Comparison of ENCODE assay signal across 12 cellular contexts in genomic region chr12:24705741-24706358, GRCh38.
A peak's percentile ranks its signal among the peaks of the same experiment; 100 is the strongest.
DNase-seq lines count a peak whose midpoint lies in the region; ATAC-seq, FAIRE-seq and TF ChIP-seq lines count a peak whose summit lies in the region.
"Had no signal": no experiment of that assay in that cellular context is flagged by ENCODE, and none has a peak within 500 bp of the region (broad histone marks: within the 10 kb centered on the region; RNA-seq: fewer than 3 reads in every experiment).

No MANE protein-coding gene starts in this region.

- TF ChIP-seq EP300 in HepG2 (IDR thresholded peaks at IDR 0.05; ENCODE audit: low read depth in 2 of 2, low read length in 2 of 2) (no peak), HepG2 (CRISPR knock-in tag; IDR thresholded peaks at IDR 0.05; ENCODE audit: borderline replicate concordance) (no peak), transverse colon (IDR thresholded peaks at IDR 0.05; ENCODE audit: low read depth) (no peak)

- H3K9me3 ChIP-seq in liver (ENCODE audit: control insufficient read depth in 4 of 4, low read length in 3 of 4) (no peaks in the 10 kb centered on the region), HepG2 (ENCODE audit: low read length) (no peaks in the 10 kb centered on the region), transverse colon (no peaks in the 10 kb centered on the region)

- no peak for TF ChIP-seq RAD21 in liver (IDR thresholded peaks at IDR 0.05)
- no peak for TF ChIP-seq RAD21 in HepG2 (CRISPR knock-in tag; IDR thresholded peaks at IDR 0.05)

- no peaks in the 10 kb centered on the region for H3K27me3 Mint-ChIP-seq in activated T-helper 2 cell treated with anti-CD3 and anti-CD28 coated beads, Interferon-gamma antibody, Interleukin-2, Interleukin-4, amounts not matched to agents 10 μg/mL and 5 μg/mL and 100 μg/mL, durations not matched to agents 14 hours and 24 hours and 36 hours (ENCODE audit: low read depth)
- H3K27me3 Mint-ChIP-seq: activated naive CD8-positive, alpha-beta T cell; CD4-positive, alpha-beta T cell had no signal

- H3K4me3 ChIP-seq in liver (ENCODE audit: low read depth in 1 of 3, low read length in 3 of 3): no peak overlapping the region
- no peak overlapping the region for H3K4me3 ChIP-seq in HepG2 (replicated peaks in 1 of 3; ENCODE audit: insufficient read depth in 1 of 3, low read depth in 2 of 3, low read length in 3 of 3)
- no peak overlapping the region for H3K4me3 ChIP-seq in transverse colon

- POLR2A ChIA-PET in HepG2 (lab: Yijun Ruan, JAX): no interaction called here

- FAIRE-seq in HepG2 (lab: Jason Lieb, UNC): no peak

- H3K9ac ChIP-seq in liver (ENCODE audit: low read depth in 1 of 2, low read length in 2 of 2) (no peak overlapping the region), HepG2 (ENCODE audit: insufficient read depth, low read depth, low read length) (no peak overlapping the region)

- H3K27ac ChIP-seq in liver (ENCODE audit: low read depth in 1 of 2, low read length in 2 of 2): no peak overlapping the region
- no peak overlapping the region for H3K27ac ChIP-seq in HepG2 (ENCODE audit: extremely low read length, insufficient read depth, low read length)
- H3K27ac ChIP-seq in transverse colon: no peak overlapping the region

- H3K4me3 Mint-ChIP-seq in activated T-helper 2 cell treated with anti-CD3 and anti-CD28 coated beads, Interferon-gamma antibody, Interleukin-2, Interleukin-4, amounts not matched to agents 10 μg/mL and 5 μg/mL and 100 μg/mL, durations not matched to agents 14 hours and 24 hours and 36 hours (ENCODE audit: low read depth): no peak overlapping the region
- H3K4me3 Mint-ChIP-seq: activated naive CD8-positive, alpha-beta T cell; CD4-positive, alpha-beta T cell had no signal

- H3K9me3 Mint-ChIP-seq in activated T-helper 2 cell treated with anti-CD3 and anti-CD28 coated beads, Interferon-gamma antibody, Interleukin-2, Interleukin-4, amounts not matched to agents 10 μg/mL and 5 μg/mL and 100 μg/mL, durations not matched to agents 14 hours and 24 hours and 36 hours: no peaks in the 10 kb centered on the region
- H3K9me3 Mint-ChIP-seq: CD4-positive, alpha-beta T cell had no signal

- peaks cover 13% of the 10 kb centered on the region for H3K4me1 Mint-ChIP-seq in activated T-helper 2 cell treated with anti-CD3 and anti-CD28 coated beads, Interferon-gamma antibody, Interleukin-2, Interleukin-4, amounts not matched to agents 10 μg/mL and 5 μg/mL and 100 μg/mL, durations not matched to agents 14 hours and 24 hours and 36 hours (ENCODE audit: low read depth)

- no peaks in the 10 kb centered on the region for H3K79me2 ChIP-seq in HepG2 (ENCODE audit: insufficient read depth, low read length)

- H3K36me3 Mint-ChIP-seq in activated T-helper 2 cell treated with anti-CD3 and anti-CD28 coated beads, Interferon-gamma antibody, Interleukin-2, Interleukin-4, amounts not matched to agents 10 μg/mL and 5 μg/mL and 100 μg/mL, durations not matched to agents 14 hours and 24 hours and 36 hours (ENCODE audit: low read depth): no peaks in the 10 kb centered on the region
- H3K36me3 Mint-ChIP-seq: activated naive CD8-positive, alpha-beta T cell had no signal

- in situ Hi-C loops in HepG2 (cut with HindIII; ENCODE audit: extremely low pct_ligation_motif_present, low pct_unique_long_range_greater_than_20kb) (no loop called here), transverse colon (cut with MboI; ENCODE audit: low pct_ligation_motif_present in 1 of 4, low pct_unique_long_range_greater_than_20kb in 1 of 4, low sequenced_read_pairs in 3 of 4) (no loop called here)

- H3K36me3 ChIP-seq in liver (ENCODE audit: control insufficient read depth in 4 of 4, insufficient read depth in 3 of 4, low read depth in 1 of 4, low read length in 3 of 4): no peaks in the 10 kb centered on the region
- no peaks in the 10 kb centered on the region for H3K36me3 ChIP-seq in HepG2 (replicated peaks in 1 of 2; ENCODE audit: control insufficient read depth in 1 of 2, insufficient read depth in 2 of 2, low read length in 2 of 2)
- H3K36me3 ChIP-seq in transverse colon: no peaks in the 10 kb centered on the region

- DNase-seq in HepG2 (ENCODE audit: low spot score) (no peak), RPMI8226 (peak; percentile 77), transverse colon (peak; percentile 27), erythroblast (lab: John Stamatoyannopoulos, UW) (no peak), RKO (ENCODE audit: low spot score) (no peak)
- no peak for DNase-seq in activated T-helper 2 cell treated with anti-CD3 and anti-CD28 coated beads, Interferon-gamma antibody, Interleukin-2, Interleukin-4, amounts not matched to agents 10 μg/mL and 5 μg/mL and 100 μg/mL, durations not matched to agents 14 hours and 24 hours and 36 hours (ENCODE audit: low spot score)
- DNase-seq: CD4-positive, alpha-beta T cell; left cardiac atrium; NCI-H1436 treated with DMSO at 0.1 percent for 48 hours had no signal

- ATAC-seq in HepG2 (no peak), HG02973 (IDR thresholded peaks at IDR 0.05; ENCODE audit: unreplicated experiment) (peak; percentile 100)

- 59% methylated on average over 4 of the region's 4 CpGs for WGBS in liver
- 35% methylated on average over 4 of the region's 4 CpGs for WGBS in HepG2 (ENCODE audit: low lambda C conversion rate)
- WGBS in transverse colon (ENCODE audit: low coverage in 1 of 2), 2 donors: 47 to 50% methylated on average over 4 of the region's 4 CpGs

- CTCF ChIA-PET in HepG2 (lab: Yijun Ruan, JAX; ENCODE audit: low intra/inter-chr PET ratio, low total read pairs): no interaction called here

- H3K4me2 ChIP-seq in HepG2 (ENCODE audit: low read depth, low read length): no peak overlapping the region

- TF ChIP-seq CTCF in liver (IDR thresholded peaks at IDR 0.05; ENCODE audit: low read depth, low read length, missing input control) (no peak), HepG2 (CRISPR knock-in tag; IDR thresholded peaks at IDR 0.05) (no peak), transverse colon (IDR thresholded peaks at IDR 0.05) (no peak)

- TF ChIP-seq POLR2A in HepG2 (IDR thresholded peaks at IDR 0.05; ENCODE audit: insufficient read depth in 1 of 2, low read depth in 2 of 2, low read length in 2 of 2): no peak
- no peak for TF ChIP-seq POLR2A in transverse colon (IDR thresholded peaks at IDR 0.05)
- no peak for TF ChIP-seq POLR2A in erythroblast (IDR thresholded peaks at IDR 0.05; ENCODE audit: low read length)

- no TSS peak for BruUV-seq in HepG2 (replicated peaks; lab: Mats Ljungman, UMichigan)

- H3K4me1 ChIP-seq in liver (ENCODE audit: control insufficient read depth in 4 of 4, insufficient read depth in 4 of 4, low read length in 3 of 4) (no peaks in the 10 kb centered on the region), HepG2 (ENCODE audit: insufficient read depth, low read length) (no peaks in the 10 kb centered on the region), transverse colon (no peaks in the 10 kb centered on the region)

- no peak overlapping the region for H2AFZ ChIP-seq in HepG2 (ENCODE audit: low read length)

- intact Hi-C loops in HepG2 (cut with micrococcal nuclease; ENCODE audit: unreplicated experiment) (no loop called here), transverse colon (cut with DNase I; ENCODE audit: low total_unique reads) (loop anchor here (5.0 kb wide), 1 partner anchor 1899 kb away; no protein-coding TSS in a partner anchor)
- intact Hi-C loops in activated T-helper 2 cell treated with anti-CD3 and anti-CD28 coated beads, Interferon-gamma antibody, Interleukin-2, Interleukin-4, amounts not matched to agents 10 μg/mL and 5 μg/mL and 100 μg/mL, durations not matched to agents 14 hours and 24 hours and 36 hours (cut with micrococcal nuclease): loop anchor here (5.0 kb wide), 2 partner anchors 196 to 346 kb away; a partner anchor contains a TSS

- H3K27ac Mint-ChIP-seq in activated T-helper 2 cell treated with anti-CD3 and anti-CD28 coated beads, Interferon-gamma antibody, Interleukin-2, Interleukin-4, amounts not matched to agents 10 μg/mL and 5 μg/mL and 100 μg/mL, durations not matched to agents 14 hours and 24 hours and 36 hours: no peak overlapping the region
- H3K27ac Mint-ChIP-seq: activated naive CD8-positive, alpha-beta T cell; CD4-positive, alpha-beta T cell had no signal

- no peaks in the 10 kb centered on the region for H3K27me3 ChIP-seq in liver (ENCODE audit: control insufficient read depth in 4 of 4, insufficient read depth in 4 of 4, low read length in 3 of 4)
- H3K27me3 ChIP-seq in HepG2 (ENCODE audit: control insufficient read depth in 1 of 2, insufficient read depth in 2 of 2, low read length in 2 of 2): no peaks in the 10 kb centered on the region; a peak in 1 of 5 replicates
- no peaks in the 10 kb centered on the region for H3K27me3 ChIP-seq in transverse colon

- H4K20me1 ChIP-seq in HepG2 (ENCODE audit: insufficient read depth, low read length): no peaks in the 10 kb centered on the region

TF ChIP-seq in liver, 16 proteins besides CTCF, POLR2A, EP300 and RAD21 (continues in another document):
- TF ChIP-seq NR2F2 (IDR thresholded peaks at IDR 0.05): no peak

TF ChIP-seq in HepG2, 621 proteins besides CTCF, POLR2A, EP300 and RAD21:
- no peak for TF ChIP-seq MIER3 (CRISPR knock-in tag; IDR thresholded peaks at IDR 0.05; ENCODE audit: borderline replicate concordance)
- no peak for TF ChIP-seq ZNF530 (CRISPR knock-in tag; IDR thresholded peaks at IDR 0.05; ENCODE audit: low read depth)
- no peak for TF ChIP-seq ZHX1 (CRISPR knock-in tag; IDR thresholded peaks at IDR 0.05; ENCODE audit: low read depth)

Comparison
In these comparisons a context has a peak if more than half of its experiments do, and no peak if none do; other contexts are left out.
1. DNase-seq: peak in RPMI8226 (single experiment) and transverse colon (single experiment); none in HepG2 (single experiment), activated T-helper 2 cell treated with anti-CD3 and anti-CD28 coated beads, Interferon-gamma antibody, Interleukin-2, Interleukin-4, amounts not matched to agents 10 μg/mL and 5 μg/mL and 100 μg/mL, durations not matched to agents 14 hours and 24 hours and 36 hours (single experiment), erythroblast (0 of 2) and RKO (single experiment).